Comparison of ENCODE assay signal across 1 cellular context in the genomic region with DNA sequence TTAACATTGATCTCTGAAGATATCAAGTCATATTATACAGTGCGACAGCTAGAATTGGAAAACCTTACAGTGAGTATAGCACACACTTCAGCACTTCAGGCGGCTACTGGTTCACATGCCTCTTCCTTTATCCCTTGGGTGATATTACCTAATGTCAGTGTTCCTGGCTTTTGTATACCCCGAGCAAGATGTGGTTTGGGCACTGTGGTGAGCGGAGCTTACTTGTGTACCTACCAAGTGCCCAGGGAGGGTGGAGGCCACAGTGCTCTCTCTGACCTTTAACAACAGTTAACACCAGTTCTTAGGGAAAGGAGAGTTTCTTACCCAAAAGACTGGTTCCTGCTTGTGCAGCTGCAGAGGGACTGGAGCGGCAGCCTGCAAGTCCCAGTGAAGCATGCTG.
TF ChIP-seq lines count a peak whose summit lies in the region.

No MANE protein-coding gene starts in this region.

TF ChIP-seq in IMR-90, 13 proteins besides CTCF, POLR2A, EP300 and RAD21 (continued from another document):
- TF ChIP-seq, protein P1, sequence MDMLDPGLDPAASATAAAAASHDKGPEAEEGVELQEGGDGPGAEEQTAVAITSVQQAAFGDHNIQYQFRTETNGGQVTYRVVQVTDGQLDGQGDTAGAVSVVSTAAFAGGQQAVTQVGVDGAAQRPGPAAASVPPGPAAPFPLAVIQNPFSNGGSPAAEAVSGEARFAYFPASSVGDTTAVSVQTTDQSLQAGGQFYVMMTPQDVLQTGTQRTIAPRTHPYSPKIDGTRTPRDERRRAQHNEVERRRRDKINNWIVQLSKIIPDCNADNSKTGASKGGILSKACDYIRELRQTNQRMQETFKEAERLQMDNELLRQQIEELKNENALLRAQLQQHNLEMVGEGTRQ (IDR thresholded peaks at IDR 0.05; ENCODE audit: low read depth, low read length), result no peak
- TF ChIP-seq FOS (IDR thresholded peaks at IDR 0.05; ENCODE audit: low read depth, low read length) (no peak), CHD1 (IDR thresholded peaks at IDR 0.05; ENCODE audit: low read depth, low read length) (no peak), RFX5 (IDR thresholded peaks at IDR 0.05; ENCODE audit: low read depth, low read length) (no peak), MAFK (IDR thresholded peaks at IDR 0.05; ENCODE audit: low read depth, low read length) (no peak), MAZ (IDR thresholded peaks at IDR 0.05; ENCODE audit: borderline replicate concordance, low read depth, low read length) (no peak), CEBPB (IDR thresholded peaks at IDR 0.05; ENCODE audit: low read depth, low read length) (no peak)
